Comparison of ENCODE assay signal across 29 cellular contexts in genomic region chr2:212392544-212392943, GRCh38.
"Had no signal": no experiment of that assay in that cellular context is flagged by ENCODE, and none has a peak within 500 bp of the region (broad histone marks: within the 10 kb centered on the region; RNA-seq: fewer than 3 reads in every experiment).

No MANE protein-coding gene starts in this region.

- ATAC-seq: activated CD8-positive, alpha-beta T cell treated with anti-CD3 and anti-CD28 coated beads for 36 hours; activated T-cell treated with anti-CD3 and anti-CD28 coated beads, Interleukin-2, amount 50 U/mL, for 72 hours; activated T-helper 17 cell treated with anti-CD3 and anti-CD28 coated beads, Interleukin-2, amount 50 U/mL, for 72 hours had no signal

- H3K4me3 ChIP-seq: ascending aorta, cardiac muscle cell, MG63 had no signal

- H3K36me3 Mint-ChIP-seq: activated naive CD8-positive, alpha-beta T cell treated with anti-CD3 and anti-CD28 coated beads for 36 hours had no signal

- H3K4me3 Mint-ChIP-seq: activated CD4-positive, alpha-beta T cell treated with anti-CD3 and anti-CD28 coated beads, Interleukin-2, amount 10 ng/mL, durations not matched to agents 24 days and 14 days; activated CD8-positive, alpha-beta T cell treated with anti-CD3 and anti-CD28 coated beads for 36 hours; activated naive CD8-positive, alpha-beta T cell treated with anti-CD3 and anti-CD28 coated beads for 36 hours; activated T-cell treated with anti-CD3 and anti-CD28 coated beads, Interleukin-2, amount 50 U/mL, for 72 hours; activated T-helper 17 cell treated with anti-CD3 and anti-CD28 coated beads, Interleukin-2, amount 50 U/mL, for 72 hours; central memory CD8-positive, alpha-beta T cell; T-helper 1 cell treated with Interleukin-12 subunit alpha and Interleukin-12 subunit beta and Interleukin-4 antibody, amounts not matched to agents 30 μg/mL and 1 μg/mL, for 36 hours; T-helper 2 cell treated with Interferon-gamma antibody and Interleukin-4, amounts not matched to agents 5 μg/mL and 100 μg/mL, for 36 hours had no signal

- DNase-seq: activated CD4-positive, alpha-beta T cell treated with anti-CD3 and anti-CD28 coated beads, Interleukin-2, amount 10 ng/mL, durations not matched to agents 24 days and 14 days; activated CD4-positive, alpha-beta T cell treated with anti-CD3 and anti-CD28 coated beads, Interleukin-2, amount 50 U/mL, for 4 hours; activated CD8-positive, alpha-beta T cell treated with anti-CD3 and anti-CD28 coated beads for 36 hours; activated effector memory CD4-positive, alpha-beta T cell treated with anti-CD3 and anti-CD28 coated beads, Interleukin-2, amount 50 U/mL, for 16 hours; activated naive CD4-positive, alpha-beta T cell; activated naive CD4-positive, alpha-beta T cell treated with anti-CD3 and anti-CD28 coated beads, Interleukin-2, amount 50 U/mL, for 16 hours; activated naive CD8-positive, alpha-beta T cell treated with anti-CD3 and anti-CD28 coated beads for 36 hours; activated T-cell treated with anti-CD3 and anti-CD28 coated beads, Interleukin-2, amount 50 U/mL, for 1 hour; activated T-cell treated with anti-CD3 and anti-CD28 coated beads, Interleukin-2, amount 50 U/mL, for 72 hours; amygdala; Kasumi-1; MG63; NCI-H1048; NCI-H1105 treated with DMSO at 0.1 percent for 48 hours; NCI-H1436; NCI-H1694; NCI-H1930; NCI-H2081 treated with DMSO at 0.1 percent for 48 hours; NCI-H510A; NCI-H526; NCI-H748 treated with DMSO at 0.1 percent for 48 hours; OCI-M1; Right ventricle myocardium superior had no signal

- H3K9me3 Mint-ChIP-seq: activated CD4-positive, alpha-beta T cell treated with anti-CD3 and anti-CD28 coated beads, Interleukin-2, amount 10 ng/mL, durations not matched to agents 24 days and 14 days; activated CD8-positive, alpha-beta T cell treated with anti-CD3 and anti-CD28 coated beads for 36 hours; activated naive CD8-positive, alpha-beta T cell treated with anti-CD3 and anti-CD28 coated beads for 36 hours; activated T-cell treated with anti-CD3 and anti-CD28 coated beads, Interleukin-2, amount 50 U/mL, for 72 hours; activated T-helper 17 cell treated with anti-CD3 and anti-CD28 coated beads, Interleukin-2, amount 50 U/mL, for 72 hours; T-helper 1 cell treated with Interleukin-12 subunit alpha and Interleukin-12 subunit beta and Interleukin-4 antibody, amounts not matched to agents 30 μg/mL and 1 μg/mL, for 36 hours; T-helper 2 cell treated with Interferon-gamma antibody and Interleukin-4, amounts not matched to agents 5 μg/mL and 100 μg/mL, for 36 hours had no signal

- H3K27ac Mint-ChIP-seq: activated CD4-positive, alpha-beta T cell treated with anti-CD3 and anti-CD28 coated beads, Interleukin-2, amount 10 ng/mL, durations not matched to agents 24 days and 14 days; activated CD8-positive, alpha-beta T cell treated with anti-CD3 and anti-CD28 coated beads for 36 hours; activated naive CD8-positive, alpha-beta T cell treated with anti-CD3 and anti-CD28 coated beads for 36 hours; activated T-cell treated with anti-CD3 and anti-CD28 coated beads, Interleukin-2, amount 50 U/mL, for 72 hours; activated T-helper 17 cell treated with anti-CD3 and anti-CD28 coated beads, Interleukin-2, amount 50 U/mL, for 72 hours; T-helper 1 cell treated with Interleukin-12 subunit alpha and Interleukin-12 subunit beta and Interleukin-4 antibody, amounts not matched to agents 30 μg/mL and 1 μg/mL, for 36 hours; T-helper 2 cell treated with Interferon-gamma antibody and Interleukin-4, amounts not matched to agents 5 μg/mL and 100 μg/mL, for 36 hours had no signal

- H3K27ac ChIP-seq: ascending aorta, cardiac muscle cell had no signal

- H3K36me3 ChIP-seq: ascending aorta, cardiac muscle cell, MG63 had no signal

- H3K4me1 Mint-ChIP-seq: activated CD4-positive, alpha-beta T cell treated with anti-CD3 and anti-CD28 coated beads, Interleukin-2, amount 10 ng/mL, durations not matched to agents 24 days and 14 days; activated naive CD8-positive, alpha-beta T cell treated with anti-CD3 and anti-CD28 coated beads for 36 hours; activated T-helper 17 cell treated with anti-CD3 and anti-CD28 coated beads, Interleukin-2, amount 50 U/mL, for 72 hours; central memory CD8-positive, alpha-beta T cell had no signal

- H3K27me3 Mint-ChIP-seq: activated CD4-positive, alpha-beta T cell treated with anti-CD3 and anti-CD28 coated beads, Interleukin-2, amount 10 ng/mL, durations not matched to agents 24 days and 14 days; activated CD8-positive, alpha-beta T cell treated with anti-CD3 and anti-CD28 coated beads for 36 hours; activated naive CD8-positive, alpha-beta T cell treated with anti-CD3 and anti-CD28 coated beads for 36 hours; activated T-helper 17 cell treated with anti-CD3 and anti-CD28 coated beads, Interleukin-2, amount 50 U/mL, for 72 hours; central memory CD8-positive, alpha-beta T cell had no signal

- H3K9me3 ChIP-seq: ascending aorta, MG63 had no signal
